ENCODE assay signal across 1 cellular context in the genomic region with DNA sequence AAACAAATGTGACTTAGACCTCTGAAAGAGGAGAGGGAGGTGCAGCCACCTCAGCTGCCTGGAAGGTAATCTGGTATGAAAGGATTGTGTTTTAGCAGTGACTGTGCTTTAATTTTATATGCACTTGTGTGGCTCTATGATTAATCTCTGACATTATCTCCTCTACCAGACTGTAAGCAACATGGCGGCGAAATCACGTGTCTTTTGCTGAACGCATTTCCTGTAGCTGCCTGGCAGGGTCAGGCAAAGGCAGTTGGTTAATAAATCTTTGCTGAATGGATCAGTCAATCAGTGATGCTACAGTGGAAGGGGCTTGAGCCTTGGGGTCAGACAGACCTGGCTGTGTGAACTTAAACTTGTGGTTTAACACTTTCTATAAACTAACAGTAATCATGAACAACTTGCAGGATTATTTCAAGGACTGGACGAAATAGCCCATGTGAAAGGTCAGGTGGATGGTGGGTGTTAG.
TF ChIP-seq lines count a peak whose summit lies in the region.

No MANE protein-coding gene starts in this region.

TF ChIP-seq in H1, 55 proteins besides CTCF, POLR2A, EP300 and RAD21:
- TF ChIP-seq HDAC2 (IDR thresholded peaks at IDR 0.05; ENCODE audit: borderline replicate concordance in 1 of 2, low read depth in 2 of 2, low read length in 2 of 2) (no peak), RNF2 (IDR thresholded peaks at IDR 0.05; ENCODE audit: borderline replicate concordance, low read depth, low read length, missing control alignments, poor library complexity, severe bottlenecking) (no peak), CEBPB (IDR thresholded peaks at IDR 0.05; ENCODE audit: low read depth, low read length) (no peak), RBBP5 (IDR thresholded peaks at IDR 0.05; ENCODE audit: borderline replicate concordance, low read depth, low read length) (no peak)
